In the genomic region with DNA sequence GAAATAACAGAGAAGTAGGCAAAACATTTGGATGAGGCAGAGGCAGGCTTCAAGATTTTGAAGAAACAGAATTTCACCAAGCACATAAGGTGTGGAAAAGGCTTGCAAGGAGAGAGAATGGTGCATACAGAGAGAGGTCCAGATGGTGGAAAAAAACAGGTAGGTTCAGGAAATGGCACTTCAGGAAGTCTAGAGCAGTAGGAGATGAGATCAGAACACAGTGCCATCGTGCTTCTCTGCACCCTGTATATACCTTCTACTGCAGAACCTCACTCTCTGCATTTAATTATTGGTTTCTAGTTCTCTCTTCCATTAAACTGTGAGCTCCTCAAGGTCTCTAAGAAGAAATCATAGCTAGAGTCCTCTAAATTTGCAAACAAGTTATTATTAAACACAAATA, we compare ENCODE assay signal across 23 cellular contexts. TPM values are rescaled to one million over a fixed set of nuclear protein-coding genes. Genes with fewer than 3 reads are reported as not detected.
DNase-seq lines count a peak whose midpoint lies in the region; ATAC-seq, FAIRE-seq and TF ChIP-seq lines count a peak whose summit lies in the region.
"Had no signal": no experiment of that assay in that cellular context is flagged by ENCODE, and none has a peak within 500 bp of the region (broad histone marks: within the 10 kb centered on the region; RNA-seq: fewer than 3 reads in every experiment).

No MANE protein-coding gene starts in this region.

- no peak for TF ChIP-seq CTCF in DOHH2 (IDR thresholded peaks at IDR 0.05; ENCODE audit: low read depth, low read length, poor library complexity, severe bottlenecking)
- no peak for TF ChIP-seq CTCF in activated B cell treated with CpG ODN at 0.5 μM for 24 hours (IDR thresholded peaks at IDR 0.05)
- no peak for TF ChIP-seq CTCF in pancreas (IDR thresholded peaks at IDR 0.05)

- H3K79me2 ChIP-seq in DOHH2 (ENCODE audit: control insufficient read depth, low read length) = peaks cover 18% of the 10 kb centered on the region

- peaks cover 0 to 1% (median 0%) of the 10 kb centered on the region in 7 donors for H3K9me3 Mint-ChIP-seq in CD4-positive, CD25-positive, alpha-beta regulatory T cell
- H3K9me3 Mint-ChIP-seq in activated B cell treated with CpG ODN at 0.5 μM for 24 hours = no peaks in the 10 kb centered on the region
- H3K9me3 Mint-ChIP-seq: activated naive CD8-positive, alpha-beta T cell treated with anti-CD3 and anti-CD28 coated beads, Interleukin-2, amount 10 ng/mL, durations not matched to agents 7 days and 5 days; immature natural killer cell; T-helper 1 cell treated with Interleukin-12 subunit alpha and Interleukin-12 subunit beta and Interleukin-4 antibody, amounts not matched to agents 30 μg/mL and 1 μg/mL, for 36 hours had no signal

- intact Hi-C loops in activated B cell treated with CpG ODN at 0.5 μM for 24 hours (cut with micrococcal nuclease) = loop anchor here (1.0 kb wide), 1 partner anchor 286 kb away; no protein-coding TSS in a partner anchor
- intact Hi-C loops in pancreas (cut with DNase I) = no loop called here

- no peaks in the 10 kb centered on the region for H3K9me2 ChIP-seq in DOHH2 (replicated peaks; ENCODE audit: control insufficient read depth, low read length)

- H3K4me2 ChIP-seq in DOHH2 (ENCODE audit: low read length) = peak overlapping the region; percentile 90

- no peaks in the 10 kb centered on the region for H3K9me3 ChIP-seq in CD4-positive, CD25-positive, alpha-beta regulatory T cell (ENCODE audit: control insufficient read depth in 2 of 2, low read length in 2 of 2)
- H3K9me3 ChIP-seq in DOHH2 (ENCODE audit: control insufficient read depth, insufficient read depth, low read length) (no peaks in the 10 kb centered on the region), pancreas (no peaks in the 10 kb centered on the region)
- H3K9me3 ChIP-seq: ascending aorta, esophagus muscularis mucosa, transverse colon had no signal

- H4K20me1 ChIP-seq in DOHH2 (ENCODE audit: control insufficient read depth, insufficient read depth, low read depth, low read length) = no peaks in the 10 kb centered on the region; the same call in 1 of the 2 replicates

- H3K27me3 ChIP-seq in CD4-positive, CD25-positive, alpha-beta regulatory T cell (ENCODE audit: control insufficient read depth, insufficient read depth, low read length) = no peaks in the 10 kb centered on the region
- no peaks in the 10 kb centered on the region for H3K27me3 ChIP-seq in DOHH2 (ENCODE audit: control insufficient read depth, low read length)
- no peaks in the 10 kb centered on the region for H3K27me3 ChIP-seq in pancreas
- H3K27me3 ChIP-seq: ascending aorta, esophagus muscularis mucosa, transverse colon had no signal

- peaks cover 15% of the 10 kb centered on the region for H3K36me3 Mint-ChIP-seq in CD4-positive, CD25-positive, alpha-beta regulatory T cell
- H3K36me3 Mint-ChIP-seq in activated B cell treated with CpG ODN at 0.5 μM for 24 hours (ENCODE audit: low read depth) = peaks cover 9% of the 10 kb centered on the region
- H3K36me3 Mint-ChIP-seq: activated naive CD8-positive, alpha-beta T cell treated with anti-CD3 and anti-CD28 coated beads, Interleukin-2, amount 10 ng/mL, durations not matched to agents 7 days and 5 days had no signal

- H3K27ac Mint-ChIP-seq in CD4-positive, CD25-positive, alpha-beta regulatory T cell = no peak overlapping the region
- peak overlapping the region; percentile 0 for H3K27ac Mint-ChIP-seq in activated B cell treated with CpG ODN at 0.5 μM for 24 hours
- H3K27ac Mint-ChIP-seq: activated naive CD8-positive, alpha-beta T cell treated with anti-CD3 and anti-CD28 coated beads, Interleukin-2, amount 10 ng/mL, durations not matched to agents 7 days and 5 days; dendritic cell treated with granulocyte-macrophage colony-stimulating factor and Interleukin-4, amounts not matched to agents 40 ng/mL and 50 ng/mL, for 4 days; immature natural killer cell; T-helper 1 cell treated with Interleukin-12 subunit alpha and Interleukin-12 subunit beta and Interleukin-4 antibody, amounts not matched to agents 30 μg/mL and 1 μg/mL, for 36 hours had no signal

- H3K4me3 Mint-ChIP-seq in CD4-positive, CD25-positive, alpha-beta regulatory T cell = peak overlapping the region in 3 of 4 donors; percentile 28 to 89 (median 69)
- no peak overlapping the region for H3K4me3 Mint-ChIP-seq in activated B cell treated with CpG ODN at 0.5 μM for 24 hours
- H3K4me3 Mint-ChIP-seq: activated naive CD8-positive, alpha-beta T cell treated with anti-CD3 and anti-CD28 coated beads, Interleukin-2, amount 10 ng/mL, durations not matched to agents 7 days and 5 days; dendritic cell treated with granulocyte-macrophage colony-stimulating factor and Interleukin-4, amounts not matched to agents 40 ng/mL and 50 ng/mL, for 4 days; T-helper 1 cell treated with Interleukin-12 subunit alpha and Interleukin-12 subunit beta and Interleukin-4 antibody, amounts not matched to agents 30 μg/mL and 1 μg/mL, for 36 hours had no signal

- CTCF ChIA-PET in activated B cell treated with CpG ODN at 0.5 μM for 24 hours (lab: Charles Lee) = interaction anchor here (1.0 kb wide), 1 partner anchor 285 kb away, joined by 3 read pairs; no protein-coding TSS in a partner anchor

- no peaks in the 10 kb centered on the region for H3K36me3 ChIP-seq in CD4-positive, CD25-positive, alpha-beta regulatory T cell (ENCODE audit: control insufficient read depth, insufficient read depth, low read length)
- H3K36me3 ChIP-seq in DOHH2 (ENCODE audit: control insufficient read depth, low read length) (no peaks in the 10 kb centered on the region), pancreas (no peaks in the 10 kb centered on the region)
- H3K36me3 ChIP-seq: ascending aorta, transverse colon had no signal

- no peak for DNase-seq in CD4-positive, CD25-positive, alpha-beta regulatory T cell
- DNase-seq in activated B cell treated with CpG ODN at 0.5 μM for 24 hours = no peak
- no peak for DNase-seq in pancreas
- no peak for DNase-seq in NCI-H1105 treated with DMSO at 0.1 percent for 48 hours (lab: John Stamatoyannopoulos, UW)
- DNase-seq: activated CD4-positive, alpha-beta T cell treated with anti-CD3 and anti-CD28 coated beads for 4 hours; activated gamma-delta T cell; activated naive CD8-positive, alpha-beta T cell treated with anti-CD3 and anti-CD28 coated beads, Interleukin-2, amount 10 ng/mL, durations not matched to agents 7 days and 5 days; activated T-cell treated with anti-CD3 and anti-CD28 coated beads, Interleukin-2, amount 50 U/mL, for 1 hour; foreskin keratinocyte; immature natural killer cell; KG1 had no signal

- H3K4me3 ChIP-seq in CD4-positive, CD25-positive, alpha-beta regulatory T cell (ENCODE audit: low read depth, low read length) = no peak overlapping the region
- peak overlapping the region; percentile 47 for H3K4me3 ChIP-seq in DOHH2 (ENCODE audit: low read length)
- H3K4me3 ChIP-seq in pancreas = peak overlapping the region in 3 of 4 donors; percentile 89 to 92 (median 89)
- H3K4me3 ChIP-seq: ascending aorta, esophagus muscularis mucosa, SK-N-MC, transverse colon had no signal

- 37 to 38% methylated on average over 1 of the region's 1 CpG for WGBS in pancreas, 2 donors

- POLR2A ChIA-PET in activated B cell treated with CpG ODN at 0.5 μM for 24 hours (lab: Charles Lee) = no interaction called here

- peaks cover 13% of the 10 kb centered on the region for H3K4me1 ChIP-seq in CD4-positive, CD25-positive, alpha-beta regulatory T cell (ENCODE audit: control insufficient read depth, insufficient read depth, low read length, poor library complexity, severe bottlenecking)
- peaks cover 32% of the 10 kb centered on the region for H3K4me1 ChIP-seq in DOHH2 (ENCODE audit: control insufficient read depth, low read length)
- H3K4me1 ChIP-seq in pancreas = peaks cover 0 to 9% (median 6%) of the 10 kb centered on the region in 3 donors
- H3K4me1 ChIP-seq: foreskin keratinocyte had no signal

- ATAC-seq in CD4-positive, CD25-positive, alpha-beta regulatory T cell (ENCODE audit: low read depth in 2 of 2) = no peak
- no peak for ATAC-seq in activated B cell treated with CpG ODN at 0.5 μM for 24 hours (ENCODE audit: low read depth)
- ATAC-seq in pancreas = peak in 1 of 4 donors; percentile 6
- no peak for ATAC-seq in HG03097 (IDR thresholded peaks at IDR 0.05; ENCODE audit: low FRiP score, unreplicated experiment)
- ATAC-seq in HG03095 (IDR thresholded peaks at IDR 0.05; ENCODE audit: unreplicated experiment) = no peak
- ATAC-seq: foreskin keratinocyte had no signal

- no peak overlapping the region for H3K27ac ChIP-seq in CD4-positive, CD25-positive, alpha-beta regulatory T cell (ENCODE audit: insufficient read depth, low read length, poor library complexity, severe bottlenecking)
- no peak overlapping the region for H3K27ac ChIP-seq in DOHH2 (ENCODE audit: low read depth, low read length)
- H3K27ac ChIP-seq in pancreas = peak overlapping the region; percentile 18 to 98 (median 67)
- H3K27ac ChIP-seq: ascending aorta, C4-2B, esophagus muscularis mucosa, foreskin keratinocyte, SK-N-MC, transverse colon had no signal

- 0 out of 2 replicates have a peak, but pooled peaks cover 7% of the 10 kb centered on the region for H3F3A ChIP-seq in DOHH2 (ENCODE audit: control insufficient read depth, insufficient read depth)

- no peak for FAIRE-seq in pancreas (lab: Jason Lieb, UNC)
- FAIRE-seq: GM12891, small intestine had no signal

- H3K27me3 Mint-ChIP-seq in CD4-positive, CD25-positive, alpha-beta regulatory T cell = peaks cover 21% of the 10 kb centered on the region
- no peaks in the 10 kb centered on the region for H3K27me3 Mint-ChIP-seq in activated B cell treated with CpG ODN at 0.5 μM for 24 hours

- peaks cover 6 to 41% (median 24%) of the 10 kb centered on the region in 4 donors for H3K4me1 Mint-ChIP-seq in CD4-positive, CD25-positive, alpha-beta regulatory T cell
- peaks cover 38% of the 10 kb centered on the region for H3K4me1 Mint-ChIP-seq in activated B cell treated with CpG ODN at 0.5 μM for 24 hours

RNA-seq across cellular contexts. Expression of gene PAIP2B, which starts 2.4 kb away (rescaled TPM):
- total RNA-seq in CD4-positive, CD25-positive, alpha-beta regulatory T cell = 2.9 TPM
- 1 to 10 TPM; 2.1 to 2.9 (median 2.4) TPM for polyA plus RNA-seq in CD4-positive, CD25-positive, alpha-beta regulatory T cell
- 3.7 and 4.0 TPM in 2 replicates for total RNA-seq in activated B cell treated with CpG ODN at 0.5 μM for 24 hours
- total RNA-seq in pancreas = 10 to 100 TPM; 30.4 to 67.4 (median 51.1) TPM
- polyA plus RNA-seq in pancreas = 10 to 100 TPM in 1 of 2 donors, 1 to 10 TPM in 1; 9.0 to 12.9 TPM

Comparison
In these comparisons a context has a peak if more than half of its experiments do, and no peak if none do; other contexts are left out.
1. H3K27ac ChIP-seq: peak in pancreas (4 of 4); none in CD4-positive, CD25-positive, alpha-beta regulatory T cell (single experiment) and DOHH2 (single experiment).